Comparison of ENCODE assay signal across 9 cellular contexts in the genomic region with DNA sequence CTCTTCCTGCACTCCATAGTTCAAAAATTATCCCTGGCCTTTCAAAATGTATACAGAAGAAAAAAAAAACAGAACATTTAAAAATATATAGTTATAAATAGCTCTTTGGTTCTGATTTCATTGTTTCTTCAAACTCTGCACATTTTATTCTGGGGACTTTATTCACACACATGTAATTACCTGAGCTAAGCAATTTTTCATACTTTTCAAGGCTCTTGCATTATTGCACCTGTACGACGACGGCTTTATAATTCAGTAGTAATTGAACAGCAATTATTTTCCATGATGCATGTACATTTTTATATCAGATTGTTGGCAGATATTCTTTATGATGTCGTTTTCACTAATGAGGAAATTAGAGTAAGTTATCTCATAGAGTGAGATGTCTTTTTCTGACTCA. TPM values are rescaled to one million over a fixed set of nuclear protein-coding genes. Genes with fewer than 3 reads are reported as not detected.
"Had no signal": no experiment of that assay in that cellular context is flagged by ENCODE, and none has a peak within 500 bp of the region (broad histone marks: within the 10 kb centered on the region; RNA-seq: fewer than 3 reads in every experiment).

No MANE protein-coding gene starts in this region.

- DNase-seq: KBM-7, KG1 had no signal

- H3K4me3 ChIP-seq: K562 had no signal

- H3K4me2 ChIP-seq: KMS-11 had no signal

- H3K9ac ChIP-seq: KMS-11 had no signal

- FAIRE-seq: HTR-8/SVneo, K562 had no signal

- ATAC-seq: K562 had no signal

- H3K27ac ChIP-seq: HL-60, KMS-11 had no signal

RNA-seq across cellular contexts. Expression of gene SLC15A5, which starts 13.5 kb away (rescaled TPM):
- total RNA-seq: HT-29, HT1080, K562 had no signal
- polyA plus RNA-seq: IgD-negative memory B cell, K562 had no signal

RNA-seq across cellular contexts. Expression of gene MGST1, which starts 56.4 kb away (rescaled TPM):
- polyA plus RNA-seq: IgD-negative memory B cell had no signal
